Comparison of ENCODE assay signal across 3 cellular contexts in the genomic region with DNA sequence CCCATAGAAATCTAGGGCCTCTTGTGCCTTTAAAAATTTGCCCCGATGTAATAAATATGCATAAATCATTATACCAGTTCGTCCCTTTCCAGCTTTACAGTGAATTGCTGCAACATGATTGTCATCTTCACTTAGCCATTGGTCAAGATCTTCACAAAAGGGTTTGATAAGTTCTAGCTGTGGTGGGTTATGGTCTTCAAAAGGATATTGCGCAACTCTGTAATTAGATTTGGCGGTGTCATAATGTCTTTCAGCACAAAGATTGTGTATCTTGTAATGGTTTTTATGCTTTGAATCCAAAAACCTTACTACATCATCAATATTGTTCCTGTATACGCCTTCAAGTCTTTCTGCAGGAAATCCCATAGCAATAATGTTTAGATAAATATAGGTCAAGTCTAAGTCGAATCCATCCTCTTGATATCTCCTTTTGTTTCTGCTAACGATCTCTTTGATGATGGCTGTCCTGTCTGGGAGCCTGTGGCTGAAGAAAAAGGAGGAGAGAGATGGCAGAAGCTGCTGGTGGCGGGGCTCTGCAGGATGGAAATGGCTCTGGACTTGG.
TF ChIP-seq lines count a peak whose summit lies in the region.

No MANE protein-coding gene starts in this region.

TF ChIP-seq in Ishikawa, 13 proteins besides CTCF, POLR2A, EP300 and RAD21:
- TF ChIP-seq CEBPB (IDR thresholded peaks at IDR 0.05), result peak; percentile 94

TF ChIP-seq in H1, 55 proteins besides CTCF, POLR2A, EP300 and RAD21:
- peak; percentile 97 for TF ChIP-seq CEBPB (IDR thresholded peaks at IDR 0.05; ENCODE audit: low read depth, low read length)

TF ChIP-seq in neural cell, 6 proteins besides CTCF, POLR2A, EP300 and RAD21:
- peak; percentile 70 for TF ChIP-seq TAF1 (IDR thresholded peaks at IDR 0.05; ENCODE audit: low read depth)
